Comparison of ENCODE assay signal across 9 cellular contexts in the genomic region with DNA sequence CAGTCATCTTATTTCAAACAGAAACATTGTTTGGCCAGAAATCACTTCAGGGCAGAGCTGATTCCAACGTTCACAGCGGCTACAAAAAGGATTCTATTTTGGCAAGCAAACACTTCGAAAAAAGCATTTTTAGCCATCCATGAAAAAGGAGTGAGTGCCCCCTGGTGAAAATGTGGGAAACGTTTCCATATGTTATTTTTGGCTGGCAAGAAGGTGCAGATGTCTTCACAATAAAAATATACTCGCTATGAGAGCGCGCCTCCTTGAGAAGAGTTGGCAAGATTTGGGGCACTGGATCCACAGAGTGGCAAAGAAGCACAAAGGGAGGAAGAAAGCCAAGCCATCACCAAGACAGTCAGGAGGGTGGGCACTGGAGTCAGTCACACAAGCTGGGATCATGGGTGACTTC.
DNase-seq lines count a peak whose midpoint lies in the region; ATAC-seq and TF ChIP-seq lines count a peak whose summit lies in the region.
"Had no signal": no experiment of that assay in that cellular context is flagged by ENCODE, and none has a peak within 500 bp of the region (broad histone marks: within the 10 kb centered on the region; RNA-seq: fewer than 3 reads in every experiment).

No MANE protein-coding gene starts in this region.

- H3K4me3 ChIP-seq in WERI-Rb-1 (ENCODE audit: low read depth, low read length), result no peak overlapping the region
- H3K4me3 ChIP-seq in liver (ENCODE audit: low read depth in 1 of 3, low read length in 3 of 3), result no peak overlapping the region

- H3K27me3 ChIP-seq in WERI-Rb-1 (ENCODE audit: insufficient read depth, low read depth, severe bottlenecking), result no peaks in the 10 kb centered on the region
- no peaks in the 10 kb centered on the region for H3K27me3 ChIP-seq in liver (ENCODE audit: control insufficient read depth in 4 of 4, insufficient read depth in 4 of 4, low read length in 3 of 4)

- H3K36me3 ChIP-seq in WERI-Rb-1 (no peaks in the 10 kb centered on the region), liver (ENCODE audit: control insufficient read depth in 4 of 4, insufficient read depth in 3 of 4, low read depth in 1 of 4, low read length in 3 of 4) (no peaks in the 10 kb centered on the region)

- DNase-seq in COR-L47 (lab: John Stamatoyannopoulos, UW), result peak; percentile 59
- peak; percentile 73 for DNase-seq in NCI-H1694 treated with DMSO at 0.1 percent for 48 hours (lab: John Stamatoyannopoulos, UW)
- peak; percentile 18 for DNase-seq in WERI-Rb-1
- no peak for DNase-seq in NK-92 treated with Interleukin-12 subunit alpha and Interleukin-12 subunit beta, amount 100 ng/mL, for 24 hours (lab: John Stamatoyannopoulos, UW)
- DNase-seq: HCEC 1CT had no signal

- TF ChIP-seq CTCF in WERI-Rb-1 (IDR thresholded peaks at IDR 0.05; ENCODE audit: low read depth, low read length) (peak; percentile 42), liver (IDR thresholded peaks at IDR 0.05; ENCODE audit: low read depth, low read length, missing input control) (peak; percentile 66)

- H3K9ac ChIP-seq in liver (ENCODE audit: low read depth in 1 of 2, low read length in 2 of 2), result no peak overlapping the region

- H3K4me1 ChIP-seq in liver (ENCODE audit: control insufficient read depth in 4 of 4, insufficient read depth in 4 of 4, low read length in 3 of 4), result no peaks in the 10 kb centered on the region

- ATAC-seq in GM18505 (IDR thresholded peaks at IDR 0.05; ENCODE audit: unreplicated experiment) (no peak), HG03175 (IDR thresholded peaks at IDR 0.05; ENCODE audit: unreplicated experiment) (no peak), GM21381 (IDR thresholded peaks at IDR 0.05; ENCODE audit: unreplicated experiment) (no peak)

- WGBS in liver, result 37% methylated on average over 7 of the region's 7 CpGs

- no peak for TF ChIP-seq POLR2A in GM18505 (IDR thresholded peaks at IDR 0.05; ENCODE audit: borderline replicate concordance, extremely low read depth, insufficient read depth, insufficient read length)

- H3K9me3 ChIP-seq in WERI-Rb-1 (ENCODE audit: severe bottlenecking), result no peaks in the 10 kb centered on the region
- H3K9me3 ChIP-seq in liver (ENCODE audit: control insufficient read depth in 4 of 4, low read length in 3 of 4), result no peaks in the 10 kb centered on the region

- TF ChIP-seq RAD21 in liver (IDR thresholded peaks at IDR 0.05), result peak; percentile 95 to 98

- H3K27ac ChIP-seq in WERI-Rb-1, result no peak overlapping the region
- H3K27ac ChIP-seq in liver (ENCODE audit: low read depth in 1 of 2, low read length in 2 of 2), result no peak overlapping the region

TF ChIP-seq in liver, 16 proteins besides CTCF, POLR2A, EP300 and RAD21:
- TF ChIP-seq GABPA (IDR thresholded peaks at IDR 0.05 in 1 of 2, conservative IDR thresholded peaks at IDR 0.05 in 1 of 2), result no peak
- peak; percentile 25 to 33 for TF ChIP-seq HNF4A (conservative IDR thresholded peaks at IDR 0.05)
- no peak for TF ChIP-seq SP1 (IDR thresholded peaks at IDR 0.05)
- TF ChIP-seq, protein P1, sequence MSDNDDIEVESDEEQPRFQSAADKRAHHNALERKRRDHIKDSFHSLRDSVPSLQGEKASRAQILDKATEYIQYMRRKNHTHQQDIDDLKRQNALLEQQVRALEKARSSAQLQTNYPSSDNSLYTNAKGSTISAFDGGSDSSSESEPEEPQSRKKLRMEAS (IDR thresholded peaks at IDR 0.05), result peak; percentile 12
- peak; percentile 20 for TF ChIP-seq YY1 (IDR thresholded peaks at IDR 0.05)
- peak in 1 of 2 donors; percentile 23 for TF ChIP-seq RXRA (IDR thresholded peaks at IDR 0.05)
- TF ChIP-seq, protein P2, sequence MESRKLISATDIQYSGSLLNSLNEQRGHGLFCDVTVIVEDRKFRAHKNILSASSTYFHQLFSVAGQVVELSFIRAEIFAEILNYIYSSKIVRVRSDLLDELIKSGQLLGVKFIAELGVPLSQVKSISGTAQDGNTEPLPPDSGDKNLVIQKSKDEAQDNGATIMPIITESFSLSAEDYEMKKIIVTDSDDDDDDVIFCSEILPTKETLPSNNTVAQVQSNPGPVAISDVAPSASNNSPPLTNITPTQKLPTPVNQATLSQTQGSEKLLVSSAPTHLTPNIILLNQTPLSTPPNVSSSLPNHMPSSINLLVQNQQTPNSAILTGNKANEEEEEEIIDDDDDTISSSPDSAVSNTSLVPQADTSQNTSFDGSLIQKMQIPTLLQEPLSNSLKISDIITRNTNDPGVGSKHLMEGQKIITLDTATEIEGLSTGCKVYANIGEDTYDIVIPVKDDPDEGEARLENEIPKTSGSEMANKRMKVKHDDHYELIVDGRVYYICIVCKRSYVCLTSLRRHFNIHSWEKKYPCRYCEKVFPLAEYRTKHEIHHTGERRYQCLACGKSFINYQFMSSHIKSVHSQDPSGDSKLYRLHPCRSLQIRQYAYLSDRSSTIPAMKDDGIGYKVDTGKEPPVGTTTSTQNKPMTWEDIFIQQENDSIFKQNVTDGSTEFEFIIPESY (IDR thresholded peaks at IDR 0.05), result no peak
